ENCODE assay signal across 22 cellular contexts in genomic region chr4:73129319-73129718, GRCh38. TPM values are rescaled to one million over a fixed set of nuclear protein-coding genes. Genes with fewer than 3 reads are reported as not detected.
DNase-seq lines count a peak whose midpoint lies in the region; ATAC-seq, FAIRE-seq and TF ChIP-seq lines count a peak whose summit lies in the region.
"Had no signal": no experiment of that assay in that cellular context is flagged by ENCODE, and none has a peak within 500 bp of the region (broad histone marks: within the 10 kb centered on the region; RNA-seq: fewer than 3 reads in every experiment).

No MANE protein-coding gene starts in this region.

- H2AFZ ChIP-seq in K562 (ENCODE audit: low read depth, low read length), result no peak overlapping the region

- no peaks in the 10 kb centered on the region for H3K27me3 Mint-ChIP-seq in activated T-cell treated with anti-CD3 and anti-CD28 coated beads, Interleukin-2, amount 50 U/mL, for 24 hours
- no peaks in the 10 kb centered on the region for H3K27me3 Mint-ChIP-seq in activated T-cell treated with anti-CD3 and anti-CD28 coated beads, Interleukin-2, amount 50 U/mL, for 4 hours (ENCODE audit: low read depth)
- H3K27me3 Mint-ChIP-seq in mesothelial cell of epicardium (ENCODE audit: low read depth), result no peaks in the 10 kb centered on the region
- H3K27me3 Mint-ChIP-seq: B cell; CD4-positive, alpha-beta T cell had no signal

- TF ChIP-seq CTCF in HEK293 (tag by site-specific recombination; IDR thresholded peaks at IDR 0.05), result no peak
- no peak for TF ChIP-seq CTCF in K562 (IDR thresholded peaks at IDR 0.05 in 2 of 3, conservative IDR thresholded peaks at IDR 0.05 in 1 of 3; ENCODE audit: insufficient read depth in 2 of 3, low read depth in 1 of 3, low read length in 3 of 3)
- TF ChIP-seq CTCF in mesothelial cell of epicardium (IDR thresholded peaks at IDR 0.05; ENCODE audit: unreplicated experiment), result no peak

- intact Hi-C loops in K562 (cut with micrococcal nuclease), result loop anchor here (5.0 kb wide), 1 partner anchor 128 kb away; the partner anchor contains the start of gene ANKRD17

- H3K9me3 ChIP-seq in HEK293 (ENCODE audit: control insufficient read depth, insufficient read depth, low read depth, low read length), result no peaks in the 10 kb centered on the region
- no peaks in the 10 kb centered on the region for H3K9me3 ChIP-seq in K562 (replicated peaks; ENCODE audit: control insufficient read depth, insufficient read depth, low read depth, low read length)
- H3K9me3 ChIP-seq: A549; BLaER1 treated with 17β-estradiol and CSF1 and Interleukin-3, amounts not matched to agents 10 nM and 100 nM; Caco-2 had no signal

- peaks cover 4% of the 10 kb centered on the region for H3K4me1 Mint-ChIP-seq in activated T-cell treated with anti-CD3 and anti-CD28 coated beads, Interleukin-2, amount 50 U/mL, for 24 hours (ENCODE audit: low read depth)
- peaks cover 3% of the 10 kb centered on the region for H3K4me1 Mint-ChIP-seq in activated T-cell treated with anti-CD3 and anti-CD28 coated beads, Interleukin-2, amount 50 U/mL, for 4 hours (ENCODE audit: low read depth)
- peaks cover under 1% of the 10 kb centered on the region for H3K4me1 Mint-ChIP-seq in mesothelial cell of epicardium
- H3K4me1 Mint-ChIP-seq: B cell had no signal

- H4K20me1 ChIP-seq in K562 (replicated peaks; ENCODE audit: control insufficient read depth, insufficient read depth, low read length), result no peaks in the 10 kb centered on the region

- H3K36me3 Mint-ChIP-seq in activated T-cell treated with anti-CD3 and anti-CD28 coated beads, Interleukin-2, amount 50 U/mL, for 24 hours (ENCODE audit: low read depth), result peaks cover 75% of the 10 kb centered on the region
- peaks cover 30% of the 10 kb centered on the region for H3K36me3 Mint-ChIP-seq in activated T-cell treated with anti-CD3 and anti-CD28 coated beads, Interleukin-2, amount 50 U/mL, for 4 hours (ENCODE audit: insufficient read depth)
- peaks cover 29% of the 10 kb centered on the region for H3K36me3 Mint-ChIP-seq in mesothelial cell of epicardium

- H3K9ac ChIP-seq in K562 (ENCODE audit: insufficient read depth in 1 of 2, low read depth in 2 of 2, low read length in 2 of 2), result no peak overlapping the region
- H3K9ac ChIP-seq: BLaER1 treated with 17β-estradiol and CSF1 and Interleukin-3, amounts not matched to agents 10 nM and 100 nM had no signal

- no TSS peak for BruUV-seq in K562 (replicated peaks; lab: Mats Ljungman, UMichigan)

- H3K4me3 ChIP-seq in HEK293 (ENCODE audit: low read depth, low read length) (no peak overlapping the region), K562 (no peak overlapping the region)
- H3K4me3 ChIP-seq: A549; BLaER1 treated with 17β-estradiol and CSF1 and Interleukin-3, amounts not matched to agents 10 nM and 100 nM had no signal

- in situ Hi-C loops in K562 (cut with MboI), result no loop called here

- H3K27ac Mint-ChIP-seq in activated T-cell treated with anti-CD3 and anti-CD28 coated beads, Interleukin-2, amount 50 U/mL, for 24 hours, result peak overlapping the region; percentile 33
- no peak overlapping the region for H3K27ac Mint-ChIP-seq in mesothelial cell of epicardium
- H3K27ac Mint-ChIP-seq: B cell; CD4-positive, alpha-beta T cell; CD8-positive, alpha-beta T cell had no signal

- peaks cover 8 to 55% of the 10 kb centered on the region in 2 experiments; a peak in 2 of 3 replicates for H3K36me3 ChIP-seq in HEK293 (ENCODE audit: control insufficient read depth in 2 of 2, insufficient read depth in 1 of 2, low read length in 2 of 2)
- H3K36me3 ChIP-seq in K562 (ENCODE audit: control insufficient read depth, insufficient read depth, low read length), result peaks cover 83% of the 10 kb centered on the region

- POLR2A ChIA-PET in HEK293 (lab: Yijun Ruan, JAX), result no interaction called here
- POLR2A ChIA-PET in K562 (lab: Yijun Ruan, JAX), result interaction anchor here (1.2 to 1.5 kb wide), 2 partner anchors 9 to 15 kb away, joined by 3 read pairs; no protein-coding TSS in a partner anchor

- H3K27ac ChIP-seq in HEK293 (ENCODE audit: extremely low read depth, low read depth, low read length), result no peak overlapping the region
- H3K27ac ChIP-seq in K562 (ENCODE audit: extremely low read depth, low read depth, low read length), result no peak overlapping the region
- H3K27ac ChIP-seq: 22Rv1; A549; BLaER1 treated with 17β-estradiol and CSF1 and Interleukin-3, amounts not matched to agents 10 nM and 100 nM; C4-2B had no signal

- no peaks in the 10 kb centered on the region for H3K27me3 ChIP-seq in K562 (ENCODE audit: control insufficient read depth in 2 of 2, insufficient read depth in 2 of 2, low read length in 2 of 2)
- H3K27me3 ChIP-seq: BLaER1 treated with 17β-estradiol and CSF1 and Interleukin-3, amounts not matched to agents 10 nM and 100 nM had no signal

- no peak overlapping the region for H3K4me2 ChIP-seq in K562 (ENCODE audit: insufficient read depth, low read length)
- H3K4me2 ChIP-seq: A549; BLaER1 treated with 17β-estradiol and CSF1 and Interleukin-3, amounts not matched to agents 10 nM and 100 nM had no signal

- TF ChIP-seq POLR2A in K562 (conservative IDR thresholded peaks at IDR 0.05), result no peak

- ATAC-seq in activated T-cell treated with anti-CD3 and anti-CD28 coated beads, Interleukin-2, amount 50 U/mL, for 4 hours, result no peak
- ATAC-seq in K562, result no peak
- ATAC-seq: A549; CD8-positive, alpha-beta T cell had no signal

- no peak for DNase-seq in activated T-cell treated with anti-CD3 and anti-CD28 coated beads, Interleukin-2, amount 50 U/mL, for 24 hours
- DNase-seq in activated T-cell treated with anti-CD3 and anti-CD28 coated beads, Interleukin-2, amount 50 U/mL, for 4 hours, result no peak
- DNase-seq in K562 (ENCODE audit: extremely low read depth in 1 of 4, low spot score in 3 of 4) (no peak), urothelium cell line (ENCODE audit: low spot score) (no peak), mesothelial cell of epicardium (ENCODE audit: low spot score in 2 of 2, unreplicated experiment in 2 of 2) (no peak)
- no peak for DNase-seq in activated CD4-positive, CD25-positive, alpha-beta regulatory T cell treated with anti-CD3 and anti-CD28 coated beads, Interleukin-2, amount 50 U/mL, for 72 hours
- DNase-seq: AML-193; Caco-2; Calu3; CD4-positive, alpha-beta T cell; CD8-positive, alpha-beta T cell; DMS79 treated with DMSO at 0.1 percent for 48 hours; GF-D8 had no signal

- no peaks in the 10 kb centered on the region for H3K9me1 ChIP-seq in K562 (ENCODE audit: control insufficient read depth, insufficient read depth, low read length)

- H3K4me1 ChIP-seq in HEK293 (ENCODE audit: control insufficient read depth, insufficient read depth, low read length) (no peaks in the 10 kb centered on the region), K562 (replicated peaks in 1 of 2; ENCODE audit: control insufficient read depth in 2 of 2, insufficient read depth in 2 of 2, low read length in 2 of 2) (no peaks in the 10 kb centered on the region)
- H3K4me1 ChIP-seq: A549; BLaER1 treated with 17β-estradiol and CSF1 and Interleukin-3, amounts not matched to agents 10 nM and 100 nM; Caco-2 had no signal

- TF ChIP-seq RAD21 in K562 (CRISPR knock-in tag; conservative IDR thresholded peaks at IDR 0.05 in 1 of 2, IDR thresholded peaks at IDR 0.05 in 1 of 2), result no peak

- H3K4me3 Mint-ChIP-seq in activated T-cell treated with anti-CD3 and anti-CD28 coated beads, Interleukin-2, amount 50 U/mL, for 24 hours, result no peak overlapping the region
- no peak overlapping the region for H3K4me3 Mint-ChIP-seq in activated T-cell treated with anti-CD3 and anti-CD28 coated beads, Interleukin-2, amount 50 U/mL, for 4 hours
- no peak overlapping the region for H3K4me3 Mint-ChIP-seq in mesothelial cell of epicardium
- H3K4me3 Mint-ChIP-seq: B cell; CD4-positive, alpha-beta T cell; CD8-positive, alpha-beta T cell had no signal

- FAIRE-seq in K562 (lab: Jason Lieb, UNC), result no peak
- peak; percentile 5 for FAIRE-seq in urothelium cell line (lab: Jason Lieb, UNC)
- FAIRE-seq: A549, D721Med, GM12891, GM19239 had no signal

- H3K79me2 ChIP-seq in K562 (ENCODE audit: control insufficient read depth, insufficient read depth, low read length), result peaks cover 17% of the 10 kb centered on the region; the same call in 2 of the 3 replicates

- no peak for TF ChIP-seq EP300 in K562 (IDR thresholded peaks at IDR 0.05; ENCODE audit: low read length)

- WGBS in K562 (ENCODE audit: insufficient coverage, low coverage, missing lambda C conversion rate), result 90% methylated on average over 1 of the region's 1 CpG

- CTCF ChIA-PET in HEK293 (lab: Yijun Ruan, JAX) (no interaction called here), K562 (lab: Yijun Ruan, JAX; ENCODE audit: low intra/inter-chr PET ratio) (no interaction called here)

- no peaks in the 10 kb centered on the region for H3K9me3 Mint-ChIP-seq in activated T-cell treated with anti-CD3 and anti-CD28 coated beads, Interleukin-2, amount 50 U/mL, for 24 hours
- no peaks in the 10 kb centered on the region for H3K9me3 Mint-ChIP-seq in activated T-cell treated with anti-CD3 and anti-CD28 coated beads, Interleukin-2, amount 50 U/mL, for 4 hours
- H3K9me3 Mint-ChIP-seq in mesothelial cell of epicardium, result no peaks in the 10 kb centered on the region
- H3K9me3 Mint-ChIP-seq: CD4-positive, alpha-beta T cell; CD8-positive, alpha-beta T cell had no signal

TF ChIP-seq in HEK293, 187 proteins besides CTCF, POLR2A, EP300 and RAD21 (continues in another document):
- no peak for TF ChIP-seq GLI2 (tag by site-specific recombination; IDR thresholded peaks at IDR 0.05; ENCODE audit: borderline replicate concordance, low read depth)

TF ChIP-seq in K562, 482 proteins besides CTCF, POLR2A, EP300 and RAD21 (continues in another document):
- no peak for TF ChIP-seq BRD9 (IDR thresholded peaks at IDR 0.05; ENCODE audit: low read depth, partially characterized antibody)

RNA-seq across cellular contexts. Expression of gene COX18, which starts 59.8 kb away (rescaled TPM):
- 10 to 100 TPM; 22.1 to 25.2 (median 23.0) TPM for total RNA-seq in activated T-cell treated with anti-CD3 and anti-CD28 coated beads, Interleukin-2, amount 50 U/mL, for 4 hours
- total RNA-seq in K562 (2011; cell fraction: chromatin; rRNA removed; ENCODE audit: low replicate concordance), result 7.3 and 10.1 TPM in 2 replicates
- total RNA-seq in K562 (2011; cell fraction: nucleolus; rRNA removed), result 12.2 and 14.5 TPM in 2 replicates
- total RNA-seq in K562 (2011; cell fraction: nucleoplasm; rRNA removed), result 12.0 and 13.0 TPM in 2 replicates
- total RNA-seq in K562 (2014; rRNA removed), result 17.3 and 19.8 TPM in 2 replicates
- total RNA-seq in K562 (2014; rRNA removed; fragmentation: Illumina TruSeq; extraction: Trizol), result 14.7 and 17.0 TPM in 2 replicates
- total RNA-seq in K562 (2015; rRNA removed; fragmentation: Illumina TruSeq; extraction: Trizol), result 13.3 and 13.6 TPM in 2 replicates
- total RNA-seq in K562 (2021), result 15.3 and 17.5 TPM in 2 replicates
- polyA plus RNA-seq in K562 (2011; rRNA removed), result 21.3 and 24.2 TPM in 2 replicates
- polyA plus RNA-seq in K562 (2011; cell fraction: cytosol; rRNA removed), result 22.9 and 27.6 TPM in 2 replicates
- 11.8 and 14.8 TPM in 2 replicates for polyA plus RNA-seq in K562 (2011; cell fraction: nucleus; rRNA removed)
- 9.5 and 14.0 TPM in 2 replicates for polyA plus RNA-seq in K562 (2012)
- 10.1 and 12.5 TPM in 2 replicates for polyA plus RNA-seq in K562 (2014; fragmentation: Illumina TruSeq; extraction: Trizol)
- 1 to 10 TPM; 7.0 to 7.2 TPM for polyA plus RNA-seq in K562 (2014; fragmentation: Nextera tagmentation; extraction: Ambion mirVana)
- 15.4 and 16.7 TPM in 2 replicates for polyA plus RNA-seq in K562 (2014; rRNA removed)
- 30.4 and 33.5 TPM in 2 replicates for polyA minus RNA-seq in K562 (2011; rRNA and poly(A)+ RNA removed)
- polyA minus RNA-seq in K562 (2011; cell fraction: cytosol; rRNA and poly(A)+ RNA removed), result 15.7 and 25.2 TPM in 2 replicates
- polyA minus RNA-seq in K562 (2011; cell fraction: nucleus; rRNA and poly(A)+ RNA removed), result 9.0 and 11.3 TPM in 2 replicates
- 17.7 to 18.3 TPM (median 17.8 TPM) in 3 replicates for total RNA-seq in mesothelial cell of epicardium
